13 cellular contexts compared by ENCODE assay signal in the genomic region with DNA sequence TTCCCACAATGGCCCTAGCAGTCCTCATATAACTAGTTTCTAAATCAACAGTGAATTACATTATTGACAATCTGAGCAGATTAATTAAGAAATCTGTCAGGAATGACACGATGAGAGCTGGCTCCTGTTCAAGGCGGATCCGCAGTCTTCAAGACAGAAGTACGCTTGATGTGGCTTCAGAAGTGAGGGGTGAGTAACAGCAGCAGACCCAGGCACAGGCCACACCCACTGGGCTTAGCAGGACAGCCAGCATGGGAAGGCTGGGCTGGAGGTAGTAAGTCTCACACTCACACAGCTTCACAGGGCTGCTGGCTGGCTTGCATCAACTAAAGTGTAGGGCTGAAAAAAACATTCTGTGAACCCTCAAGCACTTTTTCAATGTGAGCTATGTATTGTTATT.
DNase-seq lines count a peak whose midpoint lies in the region; FAIRE-seq and TF ChIP-seq lines count a peak whose summit lies in the region.
"Had no signal": no experiment of that assay in that cellular context is flagged by ENCODE, and none has a peak within 500 bp of the region (broad histone marks: within the 10 kb centered on the region; RNA-seq: fewer than 3 reads in every experiment).

No MANE protein-coding gene starts in this region.

- no peak overlapping the region for H3K27ac Mint-ChIP-seq in chondrocyte (ENCODE audit: unreplicated experiment)
- no peak overlapping the region for H3K27ac Mint-ChIP-seq in T-helper 2 cell treated with Interferon-gamma antibody and Interleukin-4, amounts not matched to agents 5 μg/mL and 100 μg/mL, for 36 hours
- H3K27ac Mint-ChIP-seq: type B pancreatic cell had no signal

- H3K27me3 Mint-ChIP-seq in chondrocyte (ENCODE audit: low read depth): peaks cover 15% of the 10 kb centered on the region
- H3K27me3 Mint-ChIP-seq in T-helper 2 cell treated with Interferon-gamma antibody and Interleukin-4, amounts not matched to agents 5 μg/mL and 100 μg/mL, for 36 hours (ENCODE audit: low read depth): peaks cover 32% of the 10 kb centered on the region

- H3K4me3 ChIP-seq in fibroblast of villous mesenchyme (ENCODE audit: low read depth, low read length) (no peak overlapping the region), spleen (no peak overlapping the region)
- H3K4me3 ChIP-seq: body of pancreas, mucosa of descending colon had no signal

- H3K9me3 Mint-ChIP-seq in chondrocyte (ENCODE audit: low read depth): no peaks in the 10 kb centered on the region
- peaks cover 6% of the 10 kb centered on the region for H3K9me3 Mint-ChIP-seq in T-helper 2 cell treated with Interferon-gamma antibody and Interleukin-4, amounts not matched to agents 5 μg/mL and 100 μg/mL, for 36 hours

- H3K4me3 Mint-ChIP-seq in chondrocyte (ENCODE audit: unreplicated experiment): no peak overlapping the region
- no peak overlapping the region for H3K4me3 Mint-ChIP-seq in T-helper 2 cell treated with Interferon-gamma antibody and Interleukin-4, amounts not matched to agents 5 μg/mL and 100 μg/mL, for 36 hours
- H3K4me3 Mint-ChIP-seq: type B pancreatic cell had no signal

- no peaks in the 10 kb centered on the region for H3K36me3 Mint-ChIP-seq in chondrocyte (ENCODE audit: low read depth)
- H3K36me3 Mint-ChIP-seq in T-helper 2 cell treated with Interferon-gamma antibody and Interleukin-4, amounts not matched to agents 5 μg/mL and 100 μg/mL, for 36 hours (ENCODE audit: low read depth): peaks cover 7% of the 10 kb centered on the region

- peaks cover 0 to 31% (median 0%) of the 10 kb centered on the region in 7 donors for H3K27me3 ChIP-seq in spleen (replicated peaks in 1 of 7)
- H3K27me3 ChIP-seq: body of pancreas had no signal

- H3K4me1 ChIP-seq in spleen: peaks cover 11 to 53% (median 37%) of the 10 kb centered on the region in 6 donors
- H3K4me1 ChIP-seq: body of pancreas had no signal

- peak overlapping the region in 3 of 8 donors; percentile 1 to 38 (median 18) for H3K27ac ChIP-seq in spleen
- H3K27ac ChIP-seq: body of pancreas, VCaP had no signal

- 79 to 86% (median 82%) methylated on average over 4 of the region's 4 CpGs for WGBS in spleen, 5 donors

- no peaks in the 10 kb centered on the region for H3K9me3 ChIP-seq in spleen
- H3K9me3 ChIP-seq: body of pancreas, mucosa of descending colon had no signal

- no peak for TF ChIP-seq POLR2A in spleen (IDR thresholded peaks at IDR 0.05)
- TF ChIP-seq POLR2A in H54 (IDR thresholded peaks at IDR 0.05; ENCODE audit: low read depth, low read length): no peak

- H3K4me1 Mint-ChIP-seq in chondrocyte (ENCODE audit: low read depth): no peaks in the 10 kb centered on the region
- peaks cover 46% of the 10 kb centered on the region for H3K4me1 Mint-ChIP-seq in T-helper 2 cell treated with Interferon-gamma antibody and Interleukin-4, amounts not matched to agents 5 μg/mL and 100 μg/mL, for 36 hours (ENCODE audit: low read depth)

- TF ChIP-seq CTCF in fibroblast of villous mesenchyme (IDR thresholded peaks at IDR 0.05; ENCODE audit: insufficient read depth, low read depth, low read length) (no peak), spleen (IDR thresholded peaks at IDR 0.05 in 8 of 11, conservative IDR thresholded peaks at IDR 0.05 in 3 of 11) (no peak), chondrocyte (IDR thresholded peaks at IDR 0.05) (no peak)

- intact Hi-C loops in spleen (cut with DNase I; ENCODE audit: low total_unique reads): no loop called here

- DNase-seq in activated CD8-positive, alpha-beta memory T cell treated with anti-CD3 and anti-CD28 coated beads for 24 hours: peak; percentile 56
- no peak for DNase-seq in activated CD8-positive, alpha-beta memory T cell treated with anti-CD3 and anti-CD28 coated beads, Interleukin-2, amount 50 U/mL, for 4 hours
- DNase-seq in T-helper 22 cell (ENCODE audit: low read depth) (peak; percentile 14), fibroblast of villous mesenchyme (ENCODE audit: low read depth) (peak; percentile 63), spleen (peak; percentile 69), H54 (ENCODE audit: insufficient read length, low spot score) (no peak), chondrocyte (ENCODE audit: low spot score) (no peak)
- DNase-seq in T-helper 2 cell treated with Interferon-gamma antibody and Interleukin-4, amounts not matched to agents 5 μg/mL and 100 μg/mL, for 36 hours (ENCODE audit: low spot score): no peak
- DNase-seq: mucosa of descending colon, NCI-H345 had no signal

- H3K36me3 ChIP-seq in spleen: no peaks in the 10 kb centered on the region

- FAIRE-seq in H54 (lab: Jason Lieb, UNC): no peak

Comparison
In these comparisons a context has a peak if more than half of its experiments do, and no peak if none do; other contexts are left out.
1. DNase-seq: peak in activated CD8-positive, alpha-beta memory T cell treated with anti-CD3 and anti-CD28 coated beads for 24 hours (single experiment), T-helper 22 cell (single experiment), fibroblast of villous mesenchyme (single experiment) and spleen (single experiment); none in activated CD8-positive, alpha-beta memory T cell treated with anti-CD3 and anti-CD28 coated beads, Interleukin-2, amount 50 U/mL, for 4 hours (single experiment), H54 (single experiment), chondrocyte (single experiment) and T-helper 2 cell treated with Interferon-gamma antibody and Interleukin-4, amounts not matched to agents 5 μg/mL and 100 μg/mL, for 36 hours (single experiment).